25 cellular contexts compared by ENCODE assay signal in the genomic region with DNA sequence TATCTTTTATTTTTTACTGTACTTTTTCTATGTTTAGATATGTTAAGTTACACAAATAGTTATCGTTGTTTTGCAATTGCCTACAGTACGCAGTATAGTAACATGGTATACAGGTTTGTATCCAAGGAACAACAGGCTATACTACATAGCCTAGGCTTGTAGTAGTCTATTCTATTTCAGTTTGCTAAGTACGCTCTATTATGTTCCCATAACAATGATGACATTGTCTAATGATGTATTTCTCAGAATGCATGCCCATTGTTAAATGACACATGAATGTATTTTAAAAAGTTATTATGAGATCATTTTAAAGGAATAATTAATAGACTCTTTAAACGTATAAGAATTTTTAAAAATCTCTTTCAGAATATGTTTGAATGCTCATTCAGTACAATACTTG.
"Had no signal": no experiment of that assay in that cellular context is flagged by ENCODE, and none has a peak within 500 bp of the region (broad histone marks: within the 10 kb centered on the region; RNA-seq: fewer than 3 reads in every experiment).

No MANE protein-coding gene starts in this region.

- H3K4me1 Mint-ChIP-seq: activated CD4-positive, alpha-beta T cell treated with anti-CD3 and anti-CD28 coated beads, Interleukin-2, amount 10 ng/mL, durations not matched to agents 7 days and 5 days; activated naive CD4-positive, alpha-beta T cell treated with anti-CD3 and anti-CD28 coated beads, Interleukin-2, amount 10 ng/mL, durations not matched to agents 7 days and 5 days; activated naive CD8-positive, alpha-beta T cell treated with anti-CD3 and anti-CD28 coated beads for 36 hours had no signal

- H3K27me3 Mint-ChIP-seq: activated CD4-positive, alpha-beta memory T cell treated with anti-CD3 and anti-CD28 coated beads for 36 hours; activated CD4-positive, alpha-beta T cell treated with anti-CD3 and anti-CD28 coated beads, Interleukin-2, amount 10 ng/mL, durations not matched to agents 7 days and 5 days; activated naive CD4-positive, alpha-beta T cell treated with anti-CD3 and anti-CD28 coated beads, Interleukin-2, amount 10 ng/mL, durations not matched to agents 7 days and 5 days; activated naive CD8-positive, alpha-beta T cell treated with anti-CD3 and anti-CD28 coated beads for 36 hours had no signal

- H3K4me3 Mint-ChIP-seq: activated CD4-positive, alpha-beta memory T cell treated with anti-CD3 and anti-CD28 coated beads for 36 hours; activated CD4-positive, alpha-beta T cell treated with anti-CD3 and anti-CD28 coated beads, Interleukin-2, amount 10 ng/mL, durations not matched to agents 7 days and 5 days; activated naive CD4-positive, alpha-beta T cell treated with anti-CD3 and anti-CD28 coated beads, Interleukin-2, amount 10 ng/mL, durations not matched to agents 7 days and 5 days; activated naive CD8-positive, alpha-beta T cell treated with anti-CD3 and anti-CD28 coated beads for 36 hours; activated T-cell treated with anti-CD3 and anti-CD28 coated beads, Interleukin-2, amount 50 U/mL, for 4 hours had no signal

- H3K27ac Mint-ChIP-seq: activated CD4-positive, alpha-beta memory T cell treated with anti-CD3 and anti-CD28 coated beads for 36 hours; activated CD4-positive, alpha-beta T cell treated with anti-CD3 and anti-CD28 coated beads, Interleukin-2, amount 10 ng/mL, durations not matched to agents 7 days and 5 days; activated naive CD4-positive, alpha-beta T cell treated with anti-CD3 and anti-CD28 coated beads, Interleukin-2, amount 10 ng/mL, durations not matched to agents 7 days and 5 days; activated naive CD8-positive, alpha-beta T cell treated with anti-CD3 and anti-CD28 coated beads for 36 hours; activated T-helper 2 cell treated with anti-CD3 and anti-CD28 coated beads, Interferon-gamma antibody, Interleukin-2, Interleukin-4, amounts not matched to agents 10 μg/mL and 5 μg/mL and 100 μg/mL, durations not matched to agents 14 hours and 24 hours and 36 hours had no signal

- H3K9me3 Mint-ChIP-seq: activated CD4-positive, alpha-beta T cell treated with anti-CD3 and anti-CD28 coated beads, Interleukin-2, amount 10 ng/mL, durations not matched to agents 7 days and 5 days had no signal

- DNase-seq: activated CD4-positive, alpha-beta memory T cell treated with anti-CD3 and anti-CD28 coated beads for 36 hours; activated CD4-positive, alpha-beta T cell treated with anti-CD3 and anti-CD28 coated beads, Interleukin-2, amount 10 ng/mL, durations not matched to agents 7 days and 5 days; activated CD4-positive, CD25-positive, alpha-beta regulatory T cell; activated CD8-positive, alpha-beta memory T cell treated with anti-CD3 and anti-CD28 coated beads for 24 hours; activated gamma-delta T cell treated with Interleukin-2 at 50 U/mL for 16 hours; activated naive CD4-positive, alpha-beta T cell treated with anti-CD3 and anti-CD28 coated beads, Interleukin-2, amount 10 ng/mL, durations not matched to agents 7 days and 5 days; activated naive CD8-positive, alpha-beta T cell treated with anti-CD3 and anti-CD28 coated beads for 36 hours; activated T-cell treated with anti-CD3 and anti-CD28 coated beads, Interleukin-2, amount 50 U/mL, for 4 hours; anterior cingulate cortex; IMR-90; KBM-7; NCI-H1092 treated with DMSO at 0.1 percent for 48 hours; NCI-H1417 treated with DMSO at 0.1 percent for 48 hours; NCI-H1694 treated with DMSO at 0.1 percent for 48 hours; NCI-H2081; NCI-H2171; NCI-H226; NCI-H69; NK-92 treated with Interleukin-12 subunit alpha and Interleukin-12 subunit beta, amount 100 ng/mL, for 24 hours; Peyer's patch; Right ventricle myocardium superior; SJCRH30; SK-N-SH; T-helper 1 cell had no signal

- H3K36me3 Mint-ChIP-seq: activated CD4-positive, alpha-beta memory T cell treated with anti-CD3 and anti-CD28 coated beads for 36 hours; activated naive CD4-positive, alpha-beta T cell treated with anti-CD3 and anti-CD28 coated beads, Interleukin-2, amount 10 ng/mL, durations not matched to agents 7 days and 5 days; activated naive CD8-positive, alpha-beta T cell treated with anti-CD3 and anti-CD28 coated beads for 36 hours had no signal
